In the genomic region with DNA sequence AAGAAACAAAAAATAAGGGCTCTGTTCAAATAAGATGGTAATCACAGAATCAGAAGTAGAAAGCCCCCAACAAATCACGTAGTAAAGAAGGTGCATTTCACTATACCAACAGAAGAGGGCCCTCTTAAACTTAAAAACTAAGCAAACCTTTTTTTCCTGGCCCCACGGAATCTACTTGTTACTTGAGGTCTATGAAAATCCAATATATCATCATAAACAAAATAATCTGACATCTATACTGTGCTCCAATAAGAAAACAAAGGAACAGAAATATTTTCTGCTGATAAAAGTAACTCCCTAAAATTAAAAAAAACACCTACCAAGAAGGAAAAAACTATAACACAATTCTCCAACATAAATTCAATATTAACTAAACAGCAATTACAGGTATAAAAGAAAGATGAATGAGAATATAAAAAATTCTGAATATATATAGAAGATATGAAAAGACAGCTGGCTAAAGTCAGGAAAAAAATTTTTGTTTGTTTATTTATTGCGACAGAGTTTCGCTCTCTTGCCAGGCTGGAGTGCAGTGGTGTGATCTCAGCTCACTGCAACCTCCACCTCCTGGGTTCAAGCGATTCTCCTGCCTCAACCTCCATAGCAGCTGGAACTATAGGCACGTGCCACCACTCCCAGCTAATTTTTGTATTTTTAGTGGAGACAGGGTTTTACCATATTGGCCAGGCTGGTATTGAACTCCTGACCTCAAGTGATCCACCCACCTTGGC, we compare ENCODE assay signal across 8 cellular contexts.
DNase-seq lines count a peak whose midpoint lies in the region; ATAC-seq and TF ChIP-seq lines count a peak whose summit lies in the region.

No MANE protein-coding gene starts in this region.

- TF ChIP-seq CTCF in fibroblast of villous mesenchyme (IDR thresholded peaks at IDR 0.05; ENCODE audit: insufficient read depth, low read depth, low read length), result peak; percentile 71

- ATAC-seq in HG02588 (IDR thresholded peaks at IDR 0.05; ENCODE audit: unreplicated experiment) (no peak), GM18909 (IDR thresholded peaks at IDR 0.05; ENCODE audit: poor library complexity, unreplicated experiment) (no peak)

- peak; percentile 60 for DNase-seq in GM03348 (ENCODE audit: low spot score)
- peak; percentile 46 for DNase-seq in M059J (ENCODE audit: low read depth)
- DNase-seq in SKM-1 (lab: John Stamatoyannopoulos, UW; ENCODE audit: unreplicated experiment), result peak; percentile 3
- DNase-seq in fibroblast of villous mesenchyme (ENCODE audit: low read depth), result peak; percentile 81
- peak; percentile 55 for DNase-seq in retina
- DNase-seq in NCI-H187 treated with DMSO at 0.1 percent for 48 hours (lab: John Stamatoyannopoulos, UW), result no peak

- H3K4me3 ChIP-seq in fibroblast of villous mesenchyme (ENCODE audit: low read depth, low read length), result no peak overlapping the region
